In genomic region chr2:113175101-113175628, GRCh38 we compare ENCODE assay signal across 9 cellular contexts. TPM values are rescaled to one million over a fixed set of nuclear protein-coding genes. Genes with fewer than 3 reads are reported as not detected.
DNase-seq lines count a peak whose midpoint lies in the region; ATAC-seq and TF ChIP-seq lines count a peak whose summit lies in the region.
"Had no signal": no experiment of that assay in that cellular context is flagged by ENCODE, and none has a peak within 500 bp of the region (broad histone marks: within the 10 kb centered on the region; RNA-seq: fewer than 3 reads in every experiment).

No MANE protein-coding gene starts in this region.

- peaks cover 0 to 47% of the 10 kb centered on the region in 2 donors for H3K4me1 ChIP-seq in left lung
- H3K4me1 ChIP-seq in upper lobe of right lung = peaks cover 22% of the 10 kb centered on the region
- H3K4me1 ChIP-seq in testis = peaks cover under 1% of the 10 kb centered on the region
- H3K4me1 ChIP-seq: A549 had no signal

- H3K36me3 ChIP-seq in left lung (no peaks in the 10 kb centered on the region), upper lobe of right lung (no peaks in the 10 kb centered on the region), testis (ENCODE audit: low read depth, missing control alignments) (no peaks in the 10 kb centered on the region)

- TF ChIP-seq POLR2A in testis (IDR thresholded peaks at IDR 0.05) = no peak

- H3K27me3 ChIP-seq in left lung (no peaks in the 10 kb centered on the region), upper lobe of right lung (no peaks in the 10 kb centered on the region), testis (no peaks in the 10 kb centered on the region)

- peak overlapping the region in 1 of 2 donors; percentile 90 for H3K27ac ChIP-seq in left lung
- peak overlapping the region; percentile 73 for H3K27ac ChIP-seq in upper lobe of right lung
- H3K27ac ChIP-seq in testis = no peak overlapping the region
- H3K27ac ChIP-seq: A549 had no signal

- H3K9me3 ChIP-seq in left lung (no peaks in the 10 kb centered on the region), upper lobe of right lung (no peaks in the 10 kb centered on the region), testis (no peaks in the 10 kb centered on the region)
- H3K9me3 ChIP-seq: A549 had no signal

- TF ChIP-seq CTCF in left lung (IDR thresholded peaks at IDR 0.05) (no peak), upper lobe of right lung (IDR thresholded peaks at IDR 0.05) (no peak), testis (IDR thresholded peaks at IDR 0.05) (no peak)

- peak overlapping the region in 1 of 2 donors; percentile 53 for H3K4me3 ChIP-seq in left lung
- H3K4me3 ChIP-seq in upper lobe of right lung = peak overlapping the region; percentile 43
- H3K4me3 ChIP-seq in testis = no peak overlapping the region
- H3K4me3 ChIP-seq: A549 had no signal

- peak; percentile 9 to 18 for DNase-seq in NOMO-1 (lab: John Stamatoyannopoulos, UW; ENCODE audit: unreplicated experiment in 2 of 2)
- DNase-seq in NOMO-1 treated with dmso at 0.1 percent for 144 hours (lab: John Stamatoyannopoulos, UW; ENCODE audit: unreplicated experiment) = no peak
- peak; percentile 50 for DNase-seq in activated CD4-positive, alpha-beta T cell treated with anti-CD3 and anti-CD28 coated beads, Interleukin-2, amount 50 U/mL, for 1 hour
- DNase-seq in left lung = peak; percentile 22 to 32
- DNase-seq in upper lobe of right lung = no peak
- DNase-seq in epidermal melanocyte (ENCODE audit: insufficient read length, low spot score) = no peak
- no peak for DNase-seq in testis

- intact Hi-C loops in left lung (cut with DNase I) (no loop called here), upper lobe of right lung (cut with DNase I) (no loop called here), testis (cut with DNase I; ENCODE audit: low total_unique reads) (no loop called here)

- peak; percentile 69 for ATAC-seq in HG03280 (IDR thresholded peaks at IDR 0.05; ENCODE audit: unreplicated experiment)
- ATAC-seq in left lung = peak; percentile 26
- peak; percentile 41 for ATAC-seq in upper lobe of right lung

- WGBS in testis, 2 donors = 70 to 75% methylated on average over 8 of the region's 8 CpGs

RNA-seq across cellular contexts. Expression of gene PSD4, which starts 1.4 kb away (rescaled TPM):
- 10 to 100 TPM; 29.8 to 50.2 TPM for total RNA-seq in left lung
- total RNA-seq in upper lobe of right lung = 37.8 TPM
- 10 to 100 TPM; 18.7 to 35.9 TPM for total RNA-seq in testis
- polyA plus RNA-seq in testis (ENCODE audit: insufficient read depth, low read depth, low replicate concordance) = 22.8 TPM

RNA-seq across cellular contexts. Expression of gene IL1RN, which starts 47.8 kb away (rescaled TPM):
- total RNA-seq in left lung = 10 to 100 TPM; 28.6 to 67.1 TPM
- 41.7 TPM for total RNA-seq in upper lobe of right lung
- total RNA-seq in testis = 1 to 10 TPM; 3.2 to 5.6 TPM
- polyA plus RNA-seq in testis (ENCODE audit: insufficient read depth, low read depth, low replicate concordance) = 18.4 TPM

Comparison
In these comparisons a context has a peak if more than half of its experiments do, and no peak if none do; other contexts are left out.
1. DNase-seq: peak in NOMO-1 (2 of 2), activated CD4-positive, alpha-beta T cell treated with anti-CD3 and anti-CD28 coated beads, Interleukin-2, amount 50 U/mL, for 1 hour (single experiment) and left lung (2 of 2); none in NOMO-1 treated with dmso at 0.1 percent for 144 hours (single experiment), upper lobe of right lung (single experiment), epidermal melanocyte (single experiment) and testis (single experiment).
2. Peak in every context shown above with its lines, with median percentiles within 50 percentile points of each other: ATAC-seq.